Comparison of ENCODE assay signal across 28 cellular contexts in genomic region chr1:157700711-157701110, GRCh38. TPM values are rescaled to one million over a fixed set of nuclear protein-coding genes. Genes with fewer than 3 reads are reported as not detected.
DNase-seq lines count a peak whose midpoint lies in the region; ATAC-seq and TF ChIP-seq lines count a peak whose summit lies in the region.
"Had no signal": no experiment of that assay in that cellular context is flagged by ENCODE, and none has a peak within 500 bp of the region (broad histone marks: within the 10 kb centered on the region; RNA-seq: fewer than 3 reads in every experiment).

TSS of gene FCRL3 (minus strand) at chr1:157700769. CDS start at chr1:157700489, 280 bp downstream.

- peaks cover 4% of the 10 kb centered on the region for H3K4me1 Mint-ChIP-seq in activated CD8-positive, alpha-beta memory T cell treated with anti-CD3 and anti-CD28 coated beads, Interleukin-2, amount 10 ng/mL, durations not matched to agents 7 days and 5 days
- peaks cover 12% of the 10 kb centered on the region for H3K4me1 Mint-ChIP-seq in GM23338
- no peaks in the 10 kb centered on the region for H3K4me1 Mint-ChIP-seq in activated T-helper 17 cell treated with anti-CD3 and anti-CD28 coated beads, Interleukin-2, amount 50 U/mL, for 72 hours
- H3K4me1 Mint-ChIP-seq in natural killer cell treated with Interleukin-12 subunit alpha and Interleukin-12 subunit beta and Interleukin-15 and Interleukin-18, amount 100 ng/mL, for 72 hours (ENCODE audit: low read depth in 2 of 2), result peaks cover 85 to 90% of the 10 kb centered on the region in 2 donors
- H3K4me1 Mint-ChIP-seq: nephron progenitor cell had no signal

- H3K27ac ChIP-seq in GM23338 (ENCODE audit: low read depth), result no peak within 1 kb of the TSS
- H3K27ac ChIP-seq: A549, ascending aorta, dorsolateral prefrontal cortex, KMS-11, parathyroid adenoma, PC-9, right lobe of liver, suprapubic skin had no signal

- H3K9me3 ChIP-seq in BE2C, result no peaks in the 10 kb centered on the region
- H3K9me3 ChIP-seq: A549, ascending aorta, heart right ventricle, right lobe of liver, suprapubic skin had no signal

- DNase-seq in activated CD8-positive, alpha-beta memory T cell treated with anti-CD3 and anti-CD28 coated beads, Interleukin-2, amount 10 ng/mL, durations not matched to agents 7 days and 5 days, result no peak
- no peak for DNase-seq in activated CD8-positive, alpha-beta memory T cell treated with anti-CD3 and anti-CD28 coated beads, Interleukin-2, amount 50 U/mL, for 48 hours
- DNase-seq in GM23338 (ENCODE audit: low spot score) (no peak), pons (ENCODE audit: low spot score) (no peak), BE2C (no peak)
- peak; percentile 76 for DNase-seq in natural killer cell treated with Interleukin-12 subunit alpha and Interleukin-12 subunit beta and Interleukin-15 and Interleukin-18, amount 100 ng/mL, for 72 hours (ENCODE audit: low spot score)
- DNase-seq: activated CD4-positive, alpha-beta T cell treated with anti-CD3 and anti-CD28 coated beads, Interleukin-2, amount 10 ng/mL, durations not matched to agents 24 days and 14 days; activated CD8-positive, alpha-beta memory T cell treated with anti-CD3 and anti-CD28 coated beads, Interleukin-2, amount 50 U/mL, for 4 hours; activated naive CD4-positive, alpha-beta T cell treated with Interleukin-2 at 50 U/mL for 16 hours; central memory CD4-positive, alpha-beta T cell; dorsolateral prefrontal cortex; heart right ventricle; left colon; NCI-H1694 treated with DMSO at 0.1 percent for 48 hours; NCI-H2227 treated with DMSO at 0.1 percent for 48 hours; NCI-H774; nephron progenitor cell; PC-9; right lobe of liver; SHP77 treated with DMSO at 0.1 percent for 48 hours had no signal

- peak within 1 kb of the TSS; percentile 47 for H3K27ac Mint-ChIP-seq in activated CD8-positive, alpha-beta memory T cell treated with anti-CD3 and anti-CD28 coated beads, Interleukin-2, amount 10 ng/mL, durations not matched to agents 7 days and 5 days
- no peak within 1 kb of the TSS; the same call in 1 of the 2 replicates for H3K27ac Mint-ChIP-seq in GM23338
- no peak within 1 kb of the TSS for H3K27ac Mint-ChIP-seq in activated T-helper 17 cell treated with anti-CD3 and anti-CD28 coated beads, Interleukin-2, amount 50 U/mL, for 72 hours
- peak within 1 kb of the TSS; percentile 80 to 93 for H3K27ac Mint-ChIP-seq in natural killer cell treated with Interleukin-12 subunit alpha and Interleukin-12 subunit beta and Interleukin-15 and Interleukin-18, amount 100 ng/mL, for 72 hours
- H3K27ac Mint-ChIP-seq: activated CD4-positive, alpha-beta T cell treated with anti-CD3 and anti-CD28 coated beads, Interleukin-2, amount 10 ng/mL, durations not matched to agents 24 days and 14 days; nephron progenitor cell had no signal

- H2AFZ ChIP-seq in GM23338, result peak within 1 kb of the TSS; percentile 74; the same call in 1 of the 2 replicates
- H2AFZ ChIP-seq: parathyroid adenoma, PC-9 had no signal

- H3K9me2 ChIP-seq in GM23338 (ENCODE audit: insufficient read depth), result 0 out of 2 replicates have a peak, but pooled peaks cover 3% of the 10 kb centered on the region

- H3K36me3 ChIP-seq in GM23338 (ENCODE audit: insufficient read depth) (no peaks in the 10 kb centered on the region), BE2C (no peaks in the 10 kb centered on the region)
- H3K36me3 ChIP-seq: ascending aorta, heart right ventricle, right lobe of liver, suprapubic skin had no signal

- H3K79me2 ChIP-seq in GM23338 (replicated peaks; ENCODE audit: insufficient read depth), result no peaks in the 10 kb centered on the region
- H3K79me2 ChIP-seq: parathyroid adenoma had no signal

- H3K4me3 ChIP-seq in GM23338 (no peak within 1 kb of the TSS), BE2C (ENCODE audit: low read depth, low read length) (no peak within 1 kb of the TSS)
- H3K4me3 ChIP-seq: A549, ascending aorta, dorsolateral prefrontal cortex, PC-9, right lobe of liver, suprapubic skin had no signal

- no peaks in the 10 kb centered on the region for H4K20me1 ChIP-seq in GM23338 (replicated peaks; ENCODE audit: insufficient read depth)

- no peaks in the 10 kb centered on the region for H3K4me1 ChIP-seq in GM23338 (ENCODE audit: insufficient read depth)
- no peaks in the 10 kb centered on the region for H3K4me1 ChIP-seq in BE2C
- H3K4me1 ChIP-seq: A549, ascending aorta, heart right ventricle, parathyroid adenoma, right lobe of liver, suprapubic skin had no signal

- no peak within 1 kb of the TSS for H3K4me2 ChIP-seq in GM23338
- H3K4me2 ChIP-seq: A549, KMS-11, PC-9 had no signal

- H3K9me3 Mint-ChIP-seq in activated CD8-positive, alpha-beta memory T cell treated with anti-CD3 and anti-CD28 coated beads, Interleukin-2, amount 10 ng/mL, durations not matched to agents 7 days and 5 days (ENCODE audit: low read depth), result no peaks in the 10 kb centered on the region
- no peaks in the 10 kb centered on the region for H3K9me3 Mint-ChIP-seq in GM23338
- H3K9me3 Mint-ChIP-seq in activated T-helper 17 cell treated with anti-CD3 and anti-CD28 coated beads, Interleukin-2, amount 50 U/mL, for 72 hours, result no peaks in the 10 kb centered on the region
- H3K9me3 Mint-ChIP-seq in natural killer cell treated with Interleukin-12 subunit alpha and Interleukin-12 subunit beta and Interleukin-15 and Interleukin-18, amount 100 ng/mL, for 72 hours, result no peaks in the 10 kb centered on the region
- H3K9me3 Mint-ChIP-seq: activated CD4-positive, alpha-beta T cell treated with anti-CD3 and anti-CD28 coated beads, Interleukin-2, amount 10 ng/mL, durations not matched to agents 24 days and 14 days; nephron progenitor cell had no signal

- no peak for ATAC-seq in activated CD8-positive, alpha-beta memory T cell treated with anti-CD3 and anti-CD28 coated beads, Interleukin-2, amount 10 ng/mL, durations not matched to agents 7 days and 5 days
- ATAC-seq in GM23338 (no peak), HG02840 (IDR thresholded peaks at IDR 0.05; ENCODE audit: low FRiP score, unreplicated experiment) (no peak)
- peak; percentile 54 for ATAC-seq in activated T-helper 17 cell treated with anti-CD3 and anti-CD28 coated beads, Interleukin-2, amount 50 U/mL, for 72 hours (replicated peaks)
- ATAC-seq in natural killer cell treated with Interleukin-12 subunit alpha and Interleukin-12 subunit beta and Interleukin-15 and Interleukin-18, amount 100 ng/mL, for 72 hours, result peak; percentile 89 to 91
- ATAC-seq: A549, heart right ventricle, left colon had no signal

- TF ChIP-seq CTCF in GM23338 (conservative IDR thresholded peaks at IDR 0.05; ENCODE audit: low read depth in 2 of 2), result no peak
- TF ChIP-seq CTCF in BE2C (IDR thresholded peaks at IDR 0.05; ENCODE audit: low read depth, low read length), result no peak

- CTCF ChIA-PET in activated CD8-positive, alpha-beta memory T cell treated with anti-CD3 and anti-CD28 coated beads, Interleukin-2, amount 10 ng/mL, durations not matched to agents 7 days and 5 days (lab: Charles Lee), result no interaction called here

- H3K27me3 Mint-ChIP-seq in activated CD8-positive, alpha-beta memory T cell treated with anti-CD3 and anti-CD28 coated beads, Interleukin-2, amount 10 ng/mL, durations not matched to agents 7 days and 5 days, result peaks cover 5% of the 10 kb centered on the region
- H3K27me3 Mint-ChIP-seq in GM23338 (ENCODE audit: insufficient read depth, low read depth, poor library complexity), result no peaks in the 10 kb centered on the region
- peaks cover 43% of the 10 kb centered on the region for H3K27me3 Mint-ChIP-seq in activated T-helper 17 cell treated with anti-CD3 and anti-CD28 coated beads, Interleukin-2, amount 50 U/mL, for 72 hours
- no peaks in the 10 kb centered on the region for H3K27me3 Mint-ChIP-seq in natural killer cell treated with Interleukin-12 subunit alpha and Interleukin-12 subunit beta and Interleukin-15 and Interleukin-18, amount 100 ng/mL, for 72 hours
- H3K27me3 Mint-ChIP-seq: activated CD4-positive, alpha-beta T cell treated with anti-CD3 and anti-CD28 coated beads, Interleukin-2, amount 10 ng/mL, durations not matched to agents 24 days and 14 days had no signal

- H3K4me3 Mint-ChIP-seq in activated CD8-positive, alpha-beta memory T cell treated with anti-CD3 and anti-CD28 coated beads, Interleukin-2, amount 10 ng/mL, durations not matched to agents 7 days and 5 days, result peak within 1 kb of the TSS; percentile 0
- H3K4me3 Mint-ChIP-seq in GM23338, result no peak within 1 kb of the TSS
- H3K4me3 Mint-ChIP-seq in activated T-helper 17 cell treated with anti-CD3 and anti-CD28 coated beads, Interleukin-2, amount 50 U/mL, for 72 hours, result no peak within 1 kb of the TSS
- H3K4me3 Mint-ChIP-seq in natural killer cell treated with Interleukin-12 subunit alpha and Interleukin-12 subunit beta and Interleukin-15 and Interleukin-18, amount 100 ng/mL, for 72 hours, result peak within 1 kb of the TSS; percentile 90
- H3K4me3 Mint-ChIP-seq: activated CD4-positive, alpha-beta T cell treated with anti-CD3 and anti-CD28 coated beads, Interleukin-2, amount 10 ng/mL, durations not matched to agents 24 days and 14 days; nephron progenitor cell had no signal

- H3K36me3 Mint-ChIP-seq in activated CD8-positive, alpha-beta memory T cell treated with anti-CD3 and anti-CD28 coated beads, Interleukin-2, amount 10 ng/mL, durations not matched to agents 7 days and 5 days, result no peaks in the 10 kb centered on the region
- H3K36me3 Mint-ChIP-seq in GM23338 (ENCODE audit: low read depth), result no peaks in the 10 kb centered on the region
- H3K36me3 Mint-ChIP-seq in activated T-helper 17 cell treated with anti-CD3 and anti-CD28 coated beads, Interleukin-2, amount 50 U/mL, for 72 hours (ENCODE audit: low read depth), result no peaks in the 10 kb centered on the region
- peaks cover 6% of the 10 kb centered on the region for H3K36me3 Mint-ChIP-seq in natural killer cell treated with Interleukin-12 subunit alpha and Interleukin-12 subunit beta and Interleukin-15 and Interleukin-18, amount 100 ng/mL, for 72 hours

- H3K27me3 ChIP-seq in GM23338 (ENCODE audit: insufficient read depth) (no peaks in the 10 kb centered on the region), BE2C (no peaks in the 10 kb centered on the region)
- H3K27me3 ChIP-seq: ascending aorta, right lobe of liver had no signal

- H3F3A ChIP-seq in GM23338 (replicated peaks; ENCODE audit: low read depth), result no peaks in the 10 kb centered on the region

TF ChIP-seq in GM23338, 12 proteins besides CTCF, POLR2A, EP300 and RAD21 (continues in another document):
- TF ChIP-seq ZNF114 (CRISPR knock-in tag; IDR thresholded peaks at IDR 0.05) (no peak), EZH2 (IDR thresholded peaks at IDR 0.05; ENCODE audit: low read depth, unreplicated experiment) (no peak), NANOG (IDR thresholded peaks at IDR 0.05; ENCODE audit: borderline replicate concordance) (no peak)

RNA-seq across cellular contexts. Expression of gene FCRL3, which starts in this region (rescaled TPM):
- total RNA-seq in activated CD8-positive, alpha-beta memory T cell treated with anti-CD3 and anti-CD28 coated beads, Interleukin-2, amount 10 ng/mL, durations not matched to agents 7 days and 5 days, result 1 to 10 TPM in 1 of 2 experiments, under 1 TPM in 1; 0.82 to 2.2 TPM
- total RNA-seq in GM23338 (2014; rRNA removed; shearing (Covaris generic)), result not detected in 2 replicates
- polyA plus RNA-seq in GM23338 (2016; fragmentation: Nextera tagmentation; extraction: Ambion mirVana), result not detected in 2 replicates
- 1 to 10 TPM in 1 of 2 donors, under 1 TPM in 1; 0.41 to 1.1 TPM for total RNA-seq in activated T-helper 17 cell treated with anti-CD3 and anti-CD28 coated beads, Interleukin-2, amount 50 U/mL, for 72 hours
- 10 to 100 TPM; 22.3 to 33.7 TPM for total RNA-seq in natural killer cell treated with Interleukin-12 subunit alpha and Interleukin-12 subunit beta and Interleukin-15 and Interleukin-18, amount 100 ng/mL, for 72 hours
- polyA plus RNA-seq in BE2C (2012; ENCODE audit: insufficient read depth, insufficient read length, low read depth), result not detected
- total RNA-seq: ascending aorta, PC-9, suprapubic skin had no signal
- polyA plus RNA-seq: BJ had no signal

Comparison
In these comparisons a context has a peak if more than half of its experiments do, and no peak if none do; other contexts are left out.
1. RNA of gene FCRL3 (total RNA-seq): 22.3 to 33.7 TPM in natural killer cell treated with Interleukin-12 subunit alpha and Interleukin-12 subunit beta and Interleukin-15 and Interleukin-18, amount 100 ng/mL, for 72 hours; 0.82 to 2.2 TPM in activated CD8-positive, alpha-beta memory T cell treated with anti-CD3 and anti-CD28 coated beads, Interleukin-2, amount 10 ng/mL, durations not matched to agents 7 days and 5 days, 0.41 to 1.1 TPM in activated T-helper 17 cell treated with anti-CD3 and anti-CD28 coated beads, Interleukin-2, amount 50 U/mL, for 72 hours and not detected in GM23338; every median in the first group is over 4 times any median in the second.
2. ATAC-seq: peak in activated T-helper 17 cell treated with anti-CD3 and anti-CD28 coated beads, Interleukin-2, amount 50 U/mL, for 72 hours (single experiment) and natural killer cell treated with Interleukin-12 subunit alpha and Interleukin-12 subunit beta and Interleukin-15 and Interleukin-18, amount 100 ng/mL, for 72 hours (2 of 2); none in activated CD8-positive, alpha-beta memory T cell treated with anti-CD3 and anti-CD28 coated beads, Interleukin-2, amount 10 ng/mL, durations not matched to agents 7 days and 5 days (single experiment), GM23338 (single experiment) and HG02840 (single experiment).
3. H3K27ac Mint-ChIP-seq: peak in activated CD8-positive, alpha-beta memory T cell treated with anti-CD3 and anti-CD28 coated beads, Interleukin-2, amount 10 ng/mL, durations not matched to agents 7 days and 5 days (single experiment) and natural killer cell treated with Interleukin-12 subunit alpha and Interleukin-12 subunit beta and Interleukin-15 and Interleukin-18, amount 100 ng/mL, for 72 hours (2 of 2); none in GM23338 (single experiment) and activated T-helper 17 cell treated with anti-CD3 and anti-CD28 coated beads, Interleukin-2, amount 50 U/mL, for 72 hours (single experiment).
4. H3K4me3 Mint-ChIP-seq: peak in activated CD8-positive, alpha-beta memory T cell treated with anti-CD3 and anti-CD28 coated beads, Interleukin-2, amount 10 ng/mL, durations not matched to agents 7 days and 5 days (single experiment) and natural killer cell treated with Interleukin-12 subunit alpha and Interleukin-12 subunit beta and Interleukin-15 and Interleukin-18, amount 100 ng/mL, for 72 hours (single experiment); none in GM23338 (single experiment) and activated T-helper 17 cell treated with anti-CD3 and anti-CD28 coated beads, Interleukin-2, amount 50 U/mL, for 72 hours (single experiment).